1 cellular context compared by ENCODE assay signal in the genomic region with DNA sequence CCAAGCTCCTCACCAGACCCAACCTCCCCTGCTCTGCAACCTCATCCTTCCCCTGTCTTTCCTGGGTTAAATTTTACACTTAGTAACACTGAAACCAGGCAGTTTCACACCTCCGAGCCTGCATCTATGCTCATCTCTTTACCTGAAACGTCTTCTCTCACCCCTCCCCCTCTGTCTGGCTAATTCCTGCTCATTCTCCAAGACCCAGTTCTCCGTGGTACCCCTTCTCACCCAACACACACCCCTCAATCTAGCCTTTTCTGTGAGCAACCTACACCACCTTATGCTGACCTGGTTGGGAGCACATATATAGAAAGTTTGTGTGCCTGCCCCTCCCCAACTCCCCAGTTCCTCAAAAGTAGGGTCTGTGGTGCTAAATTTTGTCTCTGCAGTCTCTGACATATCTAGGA.
TF ChIP-seq lines count a peak whose summit lies in the region.

No MANE protein-coding gene starts in this region.

TF ChIP-seq in SK-N-SH, 30 proteins besides CTCF, POLR2A, EP300 and RAD21 (continued from another document):
- TF ChIP-seq, protein P1, sequence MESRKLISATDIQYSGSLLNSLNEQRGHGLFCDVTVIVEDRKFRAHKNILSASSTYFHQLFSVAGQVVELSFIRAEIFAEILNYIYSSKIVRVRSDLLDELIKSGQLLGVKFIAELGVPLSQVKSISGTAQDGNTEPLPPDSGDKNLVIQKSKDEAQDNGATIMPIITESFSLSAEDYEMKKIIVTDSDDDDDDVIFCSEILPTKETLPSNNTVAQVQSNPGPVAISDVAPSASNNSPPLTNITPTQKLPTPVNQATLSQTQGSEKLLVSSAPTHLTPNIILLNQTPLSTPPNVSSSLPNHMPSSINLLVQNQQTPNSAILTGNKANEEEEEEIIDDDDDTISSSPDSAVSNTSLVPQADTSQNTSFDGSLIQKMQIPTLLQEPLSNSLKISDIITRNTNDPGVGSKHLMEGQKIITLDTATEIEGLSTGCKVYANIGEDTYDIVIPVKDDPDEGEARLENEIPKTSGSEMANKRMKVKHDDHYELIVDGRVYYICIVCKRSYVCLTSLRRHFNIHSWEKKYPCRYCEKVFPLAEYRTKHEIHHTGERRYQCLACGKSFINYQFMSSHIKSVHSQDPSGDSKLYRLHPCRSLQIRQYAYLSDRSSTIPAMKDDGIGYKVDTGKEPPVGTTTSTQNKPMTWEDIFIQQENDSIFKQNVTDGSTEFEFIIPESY (IDR thresholded peaks at IDR 0.05; ENCODE audit: borderline replicate concordance, low read depth), result no peak
- TF ChIP-seq FOXM1 (IDR thresholded peaks at IDR 0.05; ENCODE audit: low read depth), result no peak
- no peak for TF ChIP-seq MXI1 (IDR thresholded peaks at IDR 0.05; ENCODE audit: low read depth, low read length)
- TF ChIP-seq, protein P2, sequence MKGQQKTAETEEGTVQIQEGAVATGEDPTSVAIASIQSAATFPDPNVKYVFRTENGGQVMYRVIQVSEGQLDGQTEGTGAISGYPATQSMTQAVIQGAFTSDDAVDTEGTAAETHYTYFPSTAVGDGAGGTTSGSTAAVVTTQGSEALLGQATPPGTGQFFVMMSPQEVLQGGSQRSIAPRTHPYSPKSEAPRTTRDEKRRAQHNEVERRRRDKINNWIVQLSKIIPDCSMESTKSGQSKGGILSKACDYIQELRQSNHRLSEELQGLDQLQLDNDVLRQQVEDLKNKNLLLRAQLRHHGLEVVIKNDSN (IDR thresholded peaks at IDR 0.05; ENCODE audit: borderline replicate concordance, low read depth), result no peak
- TF ChIP-seq GATA2 (CRISPR knock-in tag; IDR thresholded peaks at IDR 0.05), result no peak
- TF ChIP-seq, protein P3, sequence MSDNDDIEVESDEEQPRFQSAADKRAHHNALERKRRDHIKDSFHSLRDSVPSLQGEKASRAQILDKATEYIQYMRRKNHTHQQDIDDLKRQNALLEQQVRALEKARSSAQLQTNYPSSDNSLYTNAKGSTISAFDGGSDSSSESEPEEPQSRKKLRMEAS (IDR thresholded peaks at IDR 0.05; ENCODE audit: low read depth), result no peak
- no peak for TF ChIP-seq RCOR1 (IDR thresholded peaks at IDR 0.05; ENCODE audit: low read length)
- TF ChIP-seq, protein P4, sequence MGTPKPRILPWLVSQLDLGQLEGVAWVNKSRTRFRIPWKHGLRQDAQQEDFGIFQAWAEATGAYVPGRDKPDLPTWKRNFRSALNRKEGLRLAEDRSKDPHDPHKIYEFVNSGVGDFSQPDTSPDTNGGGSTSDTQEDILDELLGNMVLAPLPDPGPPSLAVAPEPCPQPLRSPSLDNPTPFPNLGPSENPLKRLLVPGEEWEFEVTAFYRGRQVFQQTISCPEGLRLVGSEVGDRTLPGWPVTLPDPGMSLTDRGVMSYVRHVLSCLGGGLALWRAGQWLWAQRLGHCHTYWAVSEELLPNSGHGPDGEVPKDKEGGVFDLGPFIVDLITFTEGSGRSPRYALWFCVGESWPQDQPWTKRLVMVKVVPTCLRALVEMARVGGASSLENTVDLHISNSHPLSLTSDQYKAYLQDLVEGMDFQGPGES (IDR thresholded peaks at IDR 0.05; ENCODE audit: low read depth, low read length), result no peak
- no peak for TF ChIP-seq ELF1 (IDR thresholded peaks at IDR 0.05)
- no peak for TF ChIP-seq TAF1 (IDR thresholded peaks at IDR 0.05; ENCODE audit: borderline replicate concordance, low read depth, low read length)
- no peak for TF ChIP-seq RFX5 (IDR thresholded peaks at IDR 0.05; ENCODE audit: low read length)
